In genomic region chr9:116549786-116550660, GRCh38 we compare ENCODE assay signal across 1 cellular context.
TF ChIP-seq lines count a peak whose summit lies in the region.

No MANE protein-coding gene starts in this region.

TF ChIP-seq in HepG2, 621 proteins besides CTCF, POLR2A, EP300 and RAD21 (continued from another document):
- TF ChIP-seq, protein P1, sequence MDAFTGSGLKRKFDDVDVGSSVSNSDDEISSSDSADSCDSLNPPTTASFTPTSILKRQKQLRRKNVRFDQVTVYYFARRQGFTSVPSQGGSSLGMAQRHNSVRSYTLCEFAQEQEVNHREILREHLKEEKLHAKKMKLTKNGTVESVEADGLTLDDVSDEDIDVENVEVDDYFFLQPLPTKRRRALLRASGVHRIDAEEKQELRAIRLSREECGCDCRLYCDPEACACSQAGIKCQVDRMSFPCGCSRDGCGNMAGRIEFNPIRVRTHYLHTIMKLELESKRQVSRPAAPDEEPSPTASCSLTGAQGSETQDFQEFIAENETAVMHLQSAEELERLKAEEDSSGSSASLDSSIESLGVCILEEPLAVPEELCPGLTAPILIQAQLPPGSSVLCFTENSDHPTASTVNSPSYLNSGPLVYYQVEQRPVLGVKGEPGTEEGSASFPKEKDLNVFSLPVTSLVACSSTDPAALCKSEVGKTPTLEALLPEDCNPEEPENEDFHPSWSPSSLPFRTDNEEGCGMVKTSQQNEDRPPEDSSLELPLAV (CRISPR knock-in tag; conservative IDR thresholded peaks at IDR 0.05; ENCODE audit: low read depth), result no peak
- TF ChIP-seq ZNF441 (CRISPR knock-in tag; IDR thresholded peaks at IDR 0.05; ENCODE audit: borderline replicate concordance) (no peak), MBD4 (IDR thresholded peaks at IDR 0.05; ENCODE audit: borderline replicate concordance, low read length) (no peak), IRF2 (CRISPR knock-in tag; IDR thresholded peaks at IDR 0.05) (no peak), CAMTA2 (CRISPR knock-in tag; IDR thresholded peaks at IDR 0.05; ENCODE audit: borderline replicate concordance) (no peak), ZNF260 (CRISPR knock-in tag; IDR thresholded peaks at IDR 0.05; ENCODE audit: borderline replicate concordance, low read depth) (no peak), ZNF382 (CRISPR knock-in tag; IDR thresholded peaks at IDR 0.05; ENCODE audit: borderline replicate concordance) (no peak), FOXK1 (CRISPR knock-in tag; IDR thresholded peaks at IDR 0.05; ENCODE audit: borderline replicate concordance, low read depth) (no peak), CHD4 (IDR thresholded peaks at IDR 0.05; ENCODE audit: borderline replicate concordance, low read length) (no peak), HNRNPH1 (optimal IDR thresholded peaks at IDR 0.05; ENCODE audit: low read depth, low read length) (no peak), DNMT1 (CRISPR knock-in tag; IDR thresholded peaks at IDR 0.05) (no peak), ZSCAN12 (CRISPR knock-in tag; IDR thresholded peaks at IDR 0.05) (no peak), NCOA1 (CRISPR knock-in tag; IDR thresholded peaks at IDR 0.05) (no peak)
- TF ChIP-seq, protein P2, sequence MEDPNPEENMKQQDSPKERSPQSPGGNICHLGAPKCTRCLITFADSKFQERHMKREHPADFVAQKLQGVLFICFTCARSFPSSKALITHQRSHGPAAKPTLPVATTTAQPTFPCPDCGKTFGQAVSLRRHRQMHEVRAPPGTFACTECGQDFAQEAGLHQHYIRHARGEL (CRISPR knock-in tag; IDR thresholded peaks at IDR 0.05), result no peak
- TF ChIP-seq, protein P3, sequence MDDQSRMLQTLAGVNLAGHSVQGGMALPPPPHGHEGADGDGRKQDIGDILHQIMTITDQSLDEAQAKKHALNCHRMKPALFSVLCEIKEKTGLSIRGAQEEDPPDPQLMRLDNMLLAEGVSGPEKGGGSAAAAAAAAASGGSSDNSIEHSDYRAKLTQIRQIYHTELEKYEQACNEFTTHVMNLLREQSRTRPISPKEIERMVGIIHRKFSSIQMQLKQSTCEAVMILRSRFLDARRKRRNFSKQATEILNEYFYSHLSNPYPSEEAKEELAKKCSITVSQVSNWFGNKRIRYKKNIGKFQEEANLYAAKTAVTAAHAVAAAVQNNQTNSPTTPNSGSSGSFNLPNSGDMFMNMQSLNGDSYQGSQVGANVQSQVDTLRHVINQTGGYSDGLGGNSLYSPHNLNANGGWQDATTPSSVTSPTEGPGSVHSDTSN (CRISPR knock-in tag; IDR thresholded peaks at IDR 0.05; ENCODE audit: borderline replicate concordance), result no peak
